In genomic region chr2:85924522-85924921, GRCh38 we compare ENCODE assay signal across 10 cellular contexts. TPM values are rescaled to one million over a fixed set of nuclear protein-coding genes. Genes with fewer than 3 reads are reported as not detected.
DNase-seq lines count a peak whose midpoint lies in the region; ATAC-seq and TF ChIP-seq lines count a peak whose summit lies in the region.
"Had no signal": no experiment of that assay in that cellular context is flagged by ENCODE, and none has a peak within 500 bp of the region (broad histone marks: within the 10 kb centered on the region; RNA-seq: fewer than 3 reads in every experiment).

No MANE protein-coding gene starts in this region.

- H3K36me3 ChIP-seq in subcutaneous abdominal adipose tissue (ENCODE audit: control insufficient read depth in 5 of 5, insufficient read depth in 5 of 5, low read length in 5 of 5), result no peaks in the 10 kb centered on the region

- ATAC-seq in left ventricle myocardium superior, result peak; percentile 91
- no peak for ATAC-seq in GM21576 (IDR thresholded peaks at IDR 0.05; ENCODE audit: unreplicated experiment)
- ATAC-seq in GM18498 (IDR thresholded peaks at IDR 0.05; ENCODE audit: unreplicated experiment), result no peak

- intact Hi-C loops in left ventricle myocardium superior (cut with micrococcal nuclease), result no loop called here

- H3K27me3 ChIP-seq in subcutaneous abdominal adipose tissue (ENCODE audit: control insufficient read depth in 5 of 5, insufficient read depth in 4 of 5, low read length in 5 of 5), result no peaks in the 10 kb centered on the region

- H3K4me1 ChIP-seq in subcutaneous abdominal adipose tissue (ENCODE audit: control insufficient read depth in 5 of 5, insufficient read depth in 5 of 5, low read length in 5 of 5), result peaks cover 0 to 44% (median 35%) of the 10 kb centered on the region in 5 donors

- TF ChIP-seq CTCF in astrocyte of the cerebellum (IDR thresholded peaks at IDR 0.05; ENCODE audit: low read depth, low read length, missing control alignments) (no peak), coronary artery (IDR thresholded peaks at IDR 0.05) (no peak)

- in situ Hi-C loops in astrocyte of the cerebellum (cut with HindIII; ENCODE audit: low sequenced_read_pairs), result loop anchor here (5.0 kb wide), 1 partner anchor 47 kb away; no protein-coding TSS in a partner anchor

- peak overlapping the region in 2 of 5 donors; percentile 35 to 39 for H3K9ac ChIP-seq in subcutaneous abdominal adipose tissue (ENCODE audit: low read length in 5 of 5)

- H3K27ac ChIP-seq in subcutaneous abdominal adipose tissue (ENCODE audit: low read depth, low read length) (peak overlapping the region; percentile 34), coronary artery (peak overlapping the region in 1 of 2 donors; percentile 64)

- peak; percentile 27 for DNase-seq in GM19240 (ENCODE audit: insufficient read length, low spot score)
- DNase-seq in astrocyte of the cerebellum (ENCODE audit: low read depth), result peak; percentile 53
- DNase-seq in left ventricle myocardium superior, result peak; percentile 66
- DNase-seq in coronary artery (ENCODE audit: low spot score), result no peak
- DNase-seq in NCI-H1436 (lab: John Stamatoyannopoulos, UW), result no peak
- DNase-seq: activated CD4-positive, alpha-beta memory T cell treated with anti-CD3 and anti-CD28 coated beads for 36 hours; NCI-H2081 treated with DMSO at 0.1 percent for 48 hours had no signal

- H3K4me3 ChIP-seq in astrocyte of the cerebellum (ENCODE audit: low read depth, low read length), result no peak overlapping the region
- no peak overlapping the region for H3K4me3 ChIP-seq in subcutaneous abdominal adipose tissue (ENCODE audit: low read depth in 1 of 5, low read length in 5 of 5)
- H3K4me3 ChIP-seq in coronary artery, result no peak overlapping the region

- no peaks in the 10 kb centered on the region for H3K9me3 ChIP-seq in subcutaneous abdominal adipose tissue (ENCODE audit: control insufficient read depth in 5 of 5, low read length in 5 of 5)

RNA-seq across cellular contexts. Expression of gene ST3GAL5, which starts 35.7 kb away (rescaled TPM):
- 7.7 TPM for total RNA-seq in left ventricle myocardium superior

Comparison
In these comparisons a context has a peak if more than half of its experiments do, and no peak if none do; other contexts are left out.
1. DNase-seq: peak in GM19240 (single experiment), astrocyte of the cerebellum (single experiment) and left ventricle myocardium superior (single experiment); none in coronary artery (single experiment) and NCI-H1436 (single experiment).